Comparison of ENCODE assay signal across 12 cellular contexts in genomic region chr20:59428441-59429205, GRCh38.
DNase-seq lines count a peak whose midpoint lies in the region; ATAC-seq and TF ChIP-seq lines count a peak whose summit lies in the region.
"Had no signal": no experiment of that assay in that cellular context is flagged by ENCODE, and none has a peak within 500 bp of the region (broad histone marks: within the 10 kb centered on the region; RNA-seq: fewer than 3 reads in every experiment).

No MANE protein-coding gene starts in this region.

- H3K4me3 ChIP-seq in AG09309 (ENCODE audit: control insufficient read depth, low read depth, low read length): peak overlapping the region; percentile 30
- no peak overlapping the region for H3K4me3 ChIP-seq in PC-3 (ENCODE audit: low read length)
- no peak overlapping the region for H3K4me3 ChIP-seq in colonic mucosa
- H3K4me3 ChIP-seq in stomach: no peak overlapping the region

- CTCF ChIA-PET in PC-3 (lab: Charles Lee): no interaction called here

- no peak overlapping the region for H3K27ac ChIP-seq in PC-3 (ENCODE audit: low read length)
- no peak overlapping the region for H3K27ac ChIP-seq in colonic mucosa
- H3K27ac ChIP-seq in stomach: no peak overlapping the region

- DNase-seq in AG09309 (ENCODE audit: low read depth): no peak
- DNase-seq in GM03348 (ENCODE audit: low spot score): peak; percentile 37
- no peak for DNase-seq in PC-3
- peak; percentile 22 for DNase-seq in germinal center (ENCODE audit: low spot score)
- DNase-seq in colonic mucosa: no peak
- DNase-seq in OCI-M1 (lab: John Stamatoyannopoulos, UW): no peak
- DNase-seq in stomach: no peak
- DNase-seq: activated effector memory CD4-positive, alpha-beta T cell treated with Interleukin-2 at 50 U/mL for 16 hours; foreskin fibroblast; NCI-H1092 treated with DMSO at 0.1 percent for 48 hours; retina had no signal

- no peak for ATAC-seq in PC-3
- no peak for ATAC-seq in GM19397 (IDR thresholded peaks at IDR 0.05; ENCODE audit: unreplicated experiment)

- H3K36me3 ChIP-seq in PC-3 (ENCODE audit: low read depth, low read length): no peaks in the 10 kb centered on the region
- H3K36me3 ChIP-seq in colonic mucosa: no peaks in the 10 kb centered on the region
- no peaks in the 10 kb centered on the region for H3K36me3 ChIP-seq in stomach

- H2AFZ ChIP-seq in PC-3 (ENCODE audit: low read length): no peak overlapping the region

- H4K20me1 ChIP-seq in PC-3 (ENCODE audit: low read length): no peaks in the 10 kb centered on the region

- WGBS in stomach, 5 donors: 80 to 88% (median 82%) methylated on average over 13 of the region's 13 CpGs

- no peaks in the 10 kb centered on the region for H3K9me2 ChIP-seq in PC-3 (replicated peaks; ENCODE audit: low read length)

- H3K4me1 ChIP-seq in PC-3 (ENCODE audit: insufficient read depth, low read length): no peaks in the 10 kb centered on the region
- H3K4me1 ChIP-seq in colonic mucosa: no peaks in the 10 kb centered on the region
- no peaks in the 10 kb centered on the region for H3K4me1 ChIP-seq in stomach

- no TSS peak for BruUV-seq in PC-3 (replicated peaks; lab: Mats Ljungman, UMichigan)

- TF ChIP-seq CTCF in AG09309 (IDR thresholded peaks at IDR 0.05; ENCODE audit: control insufficient read depth, insufficient read depth, low read depth, low read length, missing control alignments) (peak; percentile 28), PC-3 (conservative IDR thresholded peaks at IDR 0.05; ENCODE audit: low read depth, low read length) (peak; percentile 51), colonic mucosa (IDR thresholded peaks at IDR 0.05) (no peak), stomach (IDR thresholded peaks at IDR 0.05) (no peak)

- H3K9me3 ChIP-seq in PC-3 (ENCODE audit: low read length) (no peaks in the 10 kb centered on the region), colonic mucosa (no peaks in the 10 kb centered on the region), stomach (no peaks in the 10 kb centered on the region)

- H3K4me2 ChIP-seq in PC-3 (ENCODE audit: low read length): peak overlapping the region; percentile 57; the same call in 1 of the 2 replicates

- POLR2A ChIA-PET in PC-3 (lab: Charles Lee; ENCODE audit: unreplicated experiment): no interaction called here

- no peak for TF ChIP-seq POLR2A in stomach (IDR thresholded peaks at IDR 0.05)

- TF ChIP-seq EP300 in stomach (IDR thresholded peaks at IDR 0.05): no peak

- peaks cover 56% of the 10 kb centered on the region for H3K27me3 ChIP-seq in PC-3 (ENCODE audit: low read length)
- H3K27me3 ChIP-seq in colonic mucosa: no peaks in the 10 kb centered on the region
- H3K27me3 ChIP-seq in stomach: peaks cover 0 to 8% (median 0%) of the 10 kb centered on the region in 3 donors

- intact Hi-C loops in PC-3 (cut with micrococcal nuclease) (no loop called here), colonic mucosa (cut with DNase I) (no loop called here), stomach (cut with DNase I; ENCODE audit: low total_unique reads) (no loop called here)

- no peaks in the 10 kb centered on the region for H3K79me2 ChIP-seq in PC-3 (ENCODE audit: low read length)

- no peaks in the 10 kb centered on the region for H3F3A ChIP-seq in PC-3 (ENCODE audit: low read length, unreplicated experiment)

- H3K9ac ChIP-seq in PC-3 (ENCODE audit: low read length): no peak overlapping the region
- no peak overlapping the region for H3K9ac ChIP-seq in colonic mucosa (ENCODE audit: low read depth in 2 of 2, low read length in 2 of 2)

Comparison
In these comparisons a context has a peak if more than half of its experiments do, and no peak if none do; other contexts are left out.
1. DNase-seq: peak in GM03348 (single experiment) and germinal center (single experiment); none in AG09309 (single experiment), PC-3 (single experiment), colonic mucosa (single experiment), OCI-M1 (single experiment) and stomach (single experiment).
2. CTCF ChIP-seq: peak in AG09309 (single experiment) and PC-3 (single experiment); none in colonic mucosa (single experiment) and stomach (0 of 7).